ENCODE assay signal across 8 cellular contexts in the genomic region with DNA sequence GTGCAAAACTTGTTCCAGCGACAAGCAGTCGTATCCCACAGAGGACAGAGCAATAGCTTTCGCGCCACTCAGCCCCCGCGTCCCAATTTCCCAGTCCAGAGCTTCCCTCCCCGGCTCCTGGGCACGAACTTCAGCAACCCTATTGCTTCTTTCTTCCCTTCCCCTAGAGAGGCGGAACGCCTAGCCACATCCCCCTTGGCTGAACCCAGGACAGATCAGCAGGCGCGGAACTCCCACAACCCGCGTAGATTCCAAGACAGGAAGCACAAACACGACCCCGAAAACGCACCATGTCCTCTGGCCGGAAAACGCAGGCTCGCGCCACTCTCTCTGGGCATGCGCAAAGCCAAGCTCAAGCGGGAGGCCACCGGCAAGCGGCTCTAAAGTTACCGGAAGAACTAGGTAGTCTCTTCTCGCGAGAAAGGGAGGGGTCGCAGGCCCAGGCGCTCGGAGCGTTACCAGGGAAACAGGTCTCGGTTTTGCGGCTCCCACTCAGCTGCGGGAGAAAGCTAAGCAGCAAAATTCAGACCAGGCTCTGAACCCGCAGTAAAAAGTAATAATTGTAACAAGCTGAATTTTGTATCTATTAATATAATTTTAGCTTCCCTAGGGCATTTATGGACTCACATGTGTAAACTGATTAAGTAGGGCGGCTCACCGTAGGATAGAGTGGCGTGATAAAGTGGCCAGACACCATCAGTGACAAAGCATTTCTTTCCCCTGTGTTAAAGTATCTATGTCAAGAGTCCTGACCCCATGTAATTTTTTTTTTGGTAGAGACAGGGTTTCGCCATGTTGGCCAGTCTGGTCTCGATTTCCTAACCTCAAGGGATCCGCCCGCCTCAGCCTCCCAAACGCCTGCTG. TPM values are rescaled to one million over a fixed set of nuclear protein-coding genes. Genes with fewer than 3 reads are reported as not detected.
DNase-seq lines count a peak whose midpoint lies in the region; ATAC-seq lines count a peak whose summit lies in the region.

TMEM209 (minus strand) TSS at position 323 of the 864 bp plus-strand sequence; CDS start at position 292, 31 bp downstream.

- peak; percentile 98 for ATAC-seq in GM21381 (IDR thresholded peaks at IDR 0.05; ENCODE audit: unreplicated experiment)
- ATAC-seq in activated CD8-positive, alpha-beta memory T cell treated with anti-CD3 and anti-CD28 coated beads, Interleukin-2, amount 10 ng/mL, durations not matched to agents 7 days and 5 days: peak; percentile 98

- H3K4me2 ChIP-seq in mesenchymal stem cell (ENCODE audit: low read length, poor library complexity, severe bottlenecking): peak within 1 kb of the TSS; percentile 80

- H3K27ac ChIP-seq in mesenchymal stem cell (ENCODE audit: low read length, poor library complexity, severe bottlenecking): peak within 1 kb of the TSS; percentile 83

- peak within 1 kb of the TSS; percentile 79 for H2BK5ac ChIP-seq in mesenchymal stem cell (ENCODE audit: low read depth, low read length, poor library complexity, severe bottlenecking)

- peak within 1 kb of the TSS; percentile 95 for H4K8ac ChIP-seq in mesenchymal stem cell (ENCODE audit: low read length)

- H3K18ac ChIP-seq in mesenchymal stem cell (ENCODE audit: low read depth in 1 of 2, low read length in 2 of 2): peak within 1 kb of the TSS; percentile 66 to 92

- H3K4me3 Mint-ChIP-seq in activated CD8-positive, alpha-beta memory T cell treated with anti-CD3 and anti-CD28 coated beads, Interleukin-2, amount 10 ng/mL, durations not matched to agents 7 days and 5 days: peak within 1 kb of the TSS; percentile 98

- H3K27ac Mint-ChIP-seq in activated CD8-positive, alpha-beta memory T cell treated with anti-CD3 and anti-CD28 coated beads, Interleukin-2, amount 10 ng/mL, durations not matched to agents 7 days and 5 days: peak within 1 kb of the TSS; percentile 100

- peaks cover 24% of the 10 kb centered on the region for H3K36me3 Mint-ChIP-seq in activated CD8-positive, alpha-beta memory T cell treated with anti-CD3 and anti-CD28 coated beads, Interleukin-2, amount 10 ng/mL, durations not matched to agents 7 days and 5 days

- H3K14ac ChIP-seq in mesenchymal stem cell (ENCODE audit: low read length in 2 of 2): peak within 1 kb of the TSS in 1 of 2 experiments; percentile 6

- no peak within 1 kb of the TSS for H2BK12ac ChIP-seq in mesenchymal stem cell (ENCODE audit: low read length in 2 of 2)

- no peaks in the 10 kb centered on the region for H3K27me3 ChIP-seq in NT2/D1 (ENCODE audit: insufficient read depth, insufficient read length)
- H3K27me3 ChIP-seq in endocrine pancreas (ENCODE audit: control insufficient read depth, insufficient read depth, low read length): no peaks in the 10 kb centered on the region
- no peaks in the 10 kb centered on the region for H3K27me3 ChIP-seq in mesenchymal stem cell (ENCODE audit: control insufficient read depth in 1 of 2, insufficient read depth in 1 of 2, low read length in 2 of 2)

- peak within 1 kb of the TSS; percentile 51 for H2AK5ac ChIP-seq in mesenchymal stem cell (ENCODE audit: low read length, severe bottlenecking)

- H3K4me3 ChIP-seq in NT2/D1 (ENCODE audit: insufficient read length, low read depth) (peak within 1 kb of the TSS; percentile 88), endocrine pancreas (ENCODE audit: control insufficient read depth, insufficient read depth, low read length) (peak within 1 kb of the TSS; percentile 69), mesenchymal stem cell (ENCODE audit: insufficient read depth in 1 of 2, low read depth in 1 of 2, low read length in 2 of 2) (peak within 1 kb of the TSS; percentile 84 to 92)

- H3K36me3 ChIP-seq in NT2/D1 (ENCODE audit: insufficient read depth, insufficient read length, low read length): peaks cover 36% of the 10 kb centered on the region
- no peaks in the 10 kb centered on the region for H3K36me3 ChIP-seq in endocrine pancreas (ENCODE audit: control insufficient read depth, insufficient read depth, low read length)
- peaks cover 4 to 33% of the 10 kb centered on the region in 2 experiments for H3K36me3 ChIP-seq in mesenchymal stem cell (ENCODE audit: control insufficient read depth in 1 of 2, insufficient read depth in 2 of 2, low read depth in 1 of 2, low read length in 2 of 2)

- H3K4me1 ChIP-seq in NT2/D1 (ENCODE audit: insufficient read depth, insufficient read length) (no peaks in the 10 kb centered on the region), endocrine pancreas (ENCODE audit: control insufficient read depth, insufficient read depth, low read length) (no peaks in the 10 kb centered on the region), mesenchymal stem cell (ENCODE audit: control insufficient read depth, insufficient read depth, low read depth, low read length) (peaks cover 4% of the 10 kb centered on the region)

- H3K9me3 ChIP-seq in NT2/D1 (ENCODE audit: insufficient read depth, low read length) (no peaks in the 10 kb centered on the region), endocrine pancreas (ENCODE audit: control insufficient read depth, low read length) (no peaks in the 10 kb centered on the region), mesenchymal stem cell (ENCODE audit: control insufficient read depth, low read length) (no peaks in the 10 kb centered on the region)

- H3K4ac ChIP-seq in mesenchymal stem cell (ENCODE audit: low read depth in 1 of 2, low read length in 2 of 2): peak within 1 kb of the TSS; percentile 29 to 77

- peak within 1 kb of the TSS; percentile 23 for H4K91ac ChIP-seq in mesenchymal stem cell (ENCODE audit: low read length)

- peaks cover 37% of the 10 kb centered on the region for H3K4me1 Mint-ChIP-seq in activated CD8-positive, alpha-beta memory T cell treated with anti-CD3 and anti-CD28 coated beads, Interleukin-2, amount 10 ng/mL, durations not matched to agents 7 days and 5 days

- H2BK15ac ChIP-seq in mesenchymal stem cell (ENCODE audit: low read depth, poor library complexity, severe bottlenecking): peak within 1 kb of the TSS; percentile 80

- H3K27me3 Mint-ChIP-seq in activated CD8-positive, alpha-beta memory T cell treated with anti-CD3 and anti-CD28 coated beads, Interleukin-2, amount 10 ng/mL, durations not matched to agents 7 days and 5 days: peaks cover 2% of the 10 kb centered on the region

- H3K79me1 ChIP-seq in mesenchymal stem cell (replicated peaks; ENCODE audit: low read length, poor library complexity, severe bottlenecking): peaks cover 7% of the 10 kb centered on the region

- peak within 1 kb of the TSS; percentile 75 for H2BK120ac ChIP-seq in mesenchymal stem cell (ENCODE audit: low read depth, low read length)

- no peaks in the 10 kb centered on the region for H3K9me3 Mint-ChIP-seq in activated CD8-positive, alpha-beta memory T cell treated with anti-CD3 and anti-CD28 coated beads, Interleukin-2, amount 10 ng/mL, durations not matched to agents 7 days and 5 days (ENCODE audit: low read depth)

- H3K23ac ChIP-seq in mesenchymal stem cell (ENCODE audit: low read length in 2 of 2): no peak within 1 kb of the TSS

- peak within 1 kb of the TSS; percentile 96 for H3K9ac ChIP-seq in NT2/D1 (ENCODE audit: insufficient read length, low read depth)
- H3K9ac ChIP-seq in endocrine pancreas (ENCODE audit: control insufficient read depth, insufficient read depth, low read length): peak within 1 kb of the TSS; percentile 94
- peak within 1 kb of the TSS; percentile 95 for H3K9ac ChIP-seq in mesenchymal stem cell (ENCODE audit: low read length)

- DNase-seq in COR-L47 (lab: John Stamatoyannopoulos, UW) (peak; percentile 98), HUDEP-2 (lab: John Stamatoyannopoulos, UW; ENCODE audit: unreplicated experiment in 76 of 76) (peak; percentile 11 to 97 (median 92)), NT2/D1 (ENCODE audit: low read depth, low spot score) (peak; percentile 97), mesenchymal stem cell (peak; percentile 96)
- DNase-seq in activated CD8-positive, alpha-beta memory T cell treated with anti-CD3 and anti-CD28 coated beads, Interleukin-2, amount 10 ng/mL, durations not matched to agents 7 days and 5 days: peak; percentile 98
- peak; percentile 83 for DNase-seq in stimulated activated CD8-positive, alpha-beta memory T cell treated with anti-CD3 and anti-CD28 coated beads, Interleukin-12 subunit alpha, Interleukin-12 subunit beta, amount 100 ng/mL, for 4 hours (ENCODE audit: low read depth)

- peak within 1 kb of the TSS; percentile 66 for H2AFZ ChIP-seq in mesenchymal stem cell (ENCODE audit: low read depth, low read length)

- CTCF ChIA-PET in activated CD8-positive, alpha-beta memory T cell treated with anti-CD3 and anti-CD28 coated beads, Interleukin-2, amount 10 ng/mL, durations not matched to agents 7 days and 5 days (lab: Charles Lee): interaction anchor here (0.8 to 1.5 kb wide), 8 partner anchors 12 to 627 kb away, joined by 3 to 8 read pairs (median 4); partner anchors contain the start of gene KLHDC10

- WGBS in mesenchymal stem cell: 17% methylated on average over 39 of the region's 44 CpGs

RNA-seq across cellular contexts. Expression of gene TMEM209, which starts in this region (rescaled TPM):
- 10 to 100 TPM; 39.5 to 44.5 TPM for total RNA-seq in activated CD8-positive, alpha-beta memory T cell treated with anti-CD3 and anti-CD28 coated beads, Interleukin-2, amount 10 ng/mL, durations not matched to agents 7 days and 5 days
- polyA plus RNA-seq in mesenchymal stem cell (2013, experiment 1 of 2): 19.1 TPM
- polyA plus RNA-seq in mesenchymal stem cell (2013, experiment 2 of 2): 19.1 TPM

Comparison
In these comparisons a context has a peak if more than half of its experiments do, and no peak if none do; other contexts are left out.
1. Peak in every context shown above with its lines: DNase-seq, ATAC-seq, H3K4me3 ChIP-seq and H3K27ac ChIP-seq.